ENCODE assay signal across 26 cellular contexts in genomic region chr2:174744111-174744510, GRCh38. TPM values are rescaled to one million over a fixed set of nuclear protein-coding genes. Genes with fewer than 3 reads are reported as not detected.
"Had no signal": no experiment of that assay in that cellular context is flagged by ENCODE, and none has a peak within 500 bp of the region (broad histone marks: within the 10 kb centered on the region; RNA-seq: fewer than 3 reads in every experiment).

No MANE protein-coding gene starts in this region.

- ATAC-seq: activated CD8-positive, alpha-beta memory T cell treated with anti-CD3 and anti-CD28 coated beads, Interleukin-2, amount 10 ng/mL, durations not matched to agents 7 days and 5 days; T-helper 17 cell; WTC11 had no signal

- H3K36me3 ChIP-seq: cardiac muscle cell, MG63 had no signal

- H3K4me3 Mint-ChIP-seq: activated CD4-positive, alpha-beta T cell treated with anti-CD3 and anti-CD28 coated beads, Interleukin-2, amount 10 ng/mL, durations not matched to agents 24 days and 14 days; activated CD8-positive, alpha-beta memory T cell treated with anti-CD3 and anti-CD28 coated beads, Interleukin-2, amount 10 ng/mL, durations not matched to agents 7 days and 5 days; activated T-cell treated with anti-CD3 and anti-CD28 coated beads, Interleukin-2, amount 50 U/mL, for 24 hours; activated T-helper 1 cell treated with anti-CD3 and anti-CD28 coated beads, Interleukin-12 subunit alpha, Interleukin-12 subunit beta, Interleukin-2, Interleukin-4 antibody, amounts not matched to agents 30 ng/mL and 10 ng/mL and 1 ng/mL, durations not matched to agents 14 hours and 24 hours and 36 hours; brain; T-helper 17 cell; WTC11 had no signal

- H3K27me3 ChIP-seq: cardiac muscle cell, MG63 had no signal

- H3K36me3 Mint-ChIP-seq: activated CD8-positive, alpha-beta memory T cell treated with anti-CD3 and anti-CD28 coated beads, Interleukin-2, amount 10 ng/mL, durations not matched to agents 7 days and 5 days; activated naive CD4-positive, alpha-beta T cell treated with anti-CD3 and anti-CD28 coated beads, Interleukin-2, amount 50 U/mL, for 72 hours; brain; WTC11 had no signal

- H3K9me3 Mint-ChIP-seq: activated CD4-positive, alpha-beta T cell treated with anti-CD3 and anti-CD28 coated beads, Interleukin-2, amount 10 ng/mL, durations not matched to agents 24 days and 14 days; activated naive CD4-positive, alpha-beta T cell treated with anti-CD3 and anti-CD28 coated beads, Interleukin-2, amount 50 U/mL, for 72 hours; activated T-cell treated with anti-CD3 and anti-CD28 coated beads, Interleukin-2, amount 50 U/mL, for 24 hours; activated T-helper 1 cell treated with anti-CD3 and anti-CD28 coated beads, Interleukin-12 subunit alpha, Interleukin-12 subunit beta, Interleukin-2, Interleukin-4 antibody, amounts not matched to agents 30 ng/mL and 10 ng/mL and 1 ng/mL, durations not matched to agents 14 hours and 24 hours and 36 hours had no signal

- H3K27ac Mint-ChIP-seq: activated CD4-positive, alpha-beta T cell treated with anti-CD3 and anti-CD28 coated beads, Interleukin-2, amount 10 ng/mL, durations not matched to agents 24 days and 14 days; activated CD8-positive, alpha-beta memory T cell treated with anti-CD3 and anti-CD28 coated beads, Interleukin-2, amount 10 ng/mL, durations not matched to agents 7 days and 5 days; activated naive CD4-positive, alpha-beta T cell treated with anti-CD3 and anti-CD28 coated beads, Interleukin-2, amount 50 U/mL, for 72 hours; activated T-cell treated with anti-CD3 and anti-CD28 coated beads, Interleukin-2, amount 50 U/mL, for 24 hours; activated T-helper 1 cell treated with anti-CD3 and anti-CD28 coated beads, Interleukin-12 subunit alpha, Interleukin-12 subunit beta, Interleukin-2, Interleukin-4 antibody, amounts not matched to agents 30 ng/mL and 10 ng/mL and 1 ng/mL, durations not matched to agents 14 hours and 24 hours and 36 hours; brain; T-helper 17 cell; WTC11 had no signal

- DNase-seq: activated CD4-positive, alpha-beta T cell treated with anti-CD3 and anti-CD28 coated beads for 1 hour; activated CD4-positive, alpha-beta T cell treated with anti-CD3 and anti-CD28 coated beads, Interleukin-2, amount 10 ng/mL, durations not matched to agents 24 days and 14 days; activated CD4-positive, alpha-beta T cell treated with anti-CD3 and anti-CD28 coated beads, Interleukin-2, amount 50 U/mL, for 48 hours; activated CD8-positive, alpha-beta memory T cell treated with anti-CD3 and anti-CD28 coated beads, Interleukin-2, amount 10 ng/mL, durations not matched to agents 7 days and 5 days; activated effector memory CD4-positive, alpha-beta T cell treated with anti-CD3 and anti-CD28 coated beads, Interleukin-2, amount 50 U/mL, for 16 hours; activated naive CD4-positive, alpha-beta T cell treated with Interleukin-2 at 50 U/mL for 16 hours; activated T-cell treated with anti-CD3 and anti-CD28 coated beads, Interleukin-2, amount 50 U/mL, for 24 hours; amygdala; MG63; MV-4-11; NCI-H1092 treated with DMSO at 0.1 percent for 48 hours; NCI-H1417 treated with DMSO at 0.1 percent for 48 hours; NCI-H1694; NCI-H2029 treated with DMSO at 0.1 percent for 48 hours; NCI-H510A treated with DMSO at 0.1 percent for 48 hours; NCI-H69; NK-92 treated with Interleukin-12 subunit alpha and Interleukin-12 subunit beta, amount 100 ng/mL, for 24 hours; SHP77 treated with DMSO at 0.1 percent for 48 hours; T-helper 17 cell; T-helper 9 cell had no signal

- FAIRE-seq: astrocyte had no signal

- H3K4me1 Mint-ChIP-seq: T-helper 17 cell had no signal

- H3K4me3 ChIP-seq: cardiac muscle cell, MG63 had no signal

- H3K27me3 Mint-ChIP-seq: activated T-cell treated with anti-CD3 and anti-CD28 coated beads, Interleukin-2, amount 50 U/mL, for 24 hours had no signal

RNA-seq across cellular contexts. Expression of gene CHRNA1, which starts 20.2 kb away (rescaled TPM):
- total RNA-seq: activated CD4-positive, alpha-beta T cell treated with anti-CD3 and anti-CD28 coated beads, Interleukin-2, amount 10 ng/mL, durations not matched to agents 24 days and 14 days; activated CD8-positive, alpha-beta memory T cell treated with anti-CD3 and anti-CD28 coated beads, Interleukin-2, amount 10 ng/mL, durations not matched to agents 7 days and 5 days; activated naive CD4-positive, alpha-beta T cell treated with anti-CD3 and anti-CD28 coated beads, Interleukin-2, amount 50 U/mL, for 72 hours; activated T-helper 1 cell treated with anti-CD3 and anti-CD28 coated beads, Interleukin-12 subunit alpha, Interleukin-12 subunit beta, Interleukin-2, Interleukin-4 antibody, amounts not matched to agents 30 ng/mL and 10 ng/mL and 1 ng/mL, durations not matched to agents 14 hours and 24 hours and 36 hours; WTC11 had no signal
